ENCODE assay signal across 1 cellular context in the genomic region with DNA sequence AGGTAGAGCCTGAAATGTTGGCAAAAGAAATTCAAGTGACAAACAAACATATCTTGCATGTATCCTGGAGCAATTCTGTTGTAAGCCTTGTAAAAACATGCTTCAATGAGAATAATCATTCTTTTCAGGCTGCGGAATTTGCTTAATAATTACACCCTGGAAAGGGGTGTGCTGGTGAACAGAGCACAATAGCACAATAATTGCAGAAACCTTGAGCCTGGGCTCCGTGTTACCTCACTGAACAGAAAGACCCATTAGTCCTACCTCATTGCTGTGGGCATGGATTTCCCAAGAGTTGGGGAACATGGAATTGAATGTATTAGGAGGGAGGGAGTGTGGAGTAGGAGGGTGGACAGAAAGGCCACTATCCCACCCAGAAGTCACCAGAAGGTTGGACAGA.
TF ChIP-seq lines count a peak whose summit lies in the region.

No MANE protein-coding gene starts in this region.

TF ChIP-seq in GM23338, 12 proteins besides CTCF, POLR2A, EP300 and RAD21 (continued from another document):
- TF ChIP-seq, protein P1, sequence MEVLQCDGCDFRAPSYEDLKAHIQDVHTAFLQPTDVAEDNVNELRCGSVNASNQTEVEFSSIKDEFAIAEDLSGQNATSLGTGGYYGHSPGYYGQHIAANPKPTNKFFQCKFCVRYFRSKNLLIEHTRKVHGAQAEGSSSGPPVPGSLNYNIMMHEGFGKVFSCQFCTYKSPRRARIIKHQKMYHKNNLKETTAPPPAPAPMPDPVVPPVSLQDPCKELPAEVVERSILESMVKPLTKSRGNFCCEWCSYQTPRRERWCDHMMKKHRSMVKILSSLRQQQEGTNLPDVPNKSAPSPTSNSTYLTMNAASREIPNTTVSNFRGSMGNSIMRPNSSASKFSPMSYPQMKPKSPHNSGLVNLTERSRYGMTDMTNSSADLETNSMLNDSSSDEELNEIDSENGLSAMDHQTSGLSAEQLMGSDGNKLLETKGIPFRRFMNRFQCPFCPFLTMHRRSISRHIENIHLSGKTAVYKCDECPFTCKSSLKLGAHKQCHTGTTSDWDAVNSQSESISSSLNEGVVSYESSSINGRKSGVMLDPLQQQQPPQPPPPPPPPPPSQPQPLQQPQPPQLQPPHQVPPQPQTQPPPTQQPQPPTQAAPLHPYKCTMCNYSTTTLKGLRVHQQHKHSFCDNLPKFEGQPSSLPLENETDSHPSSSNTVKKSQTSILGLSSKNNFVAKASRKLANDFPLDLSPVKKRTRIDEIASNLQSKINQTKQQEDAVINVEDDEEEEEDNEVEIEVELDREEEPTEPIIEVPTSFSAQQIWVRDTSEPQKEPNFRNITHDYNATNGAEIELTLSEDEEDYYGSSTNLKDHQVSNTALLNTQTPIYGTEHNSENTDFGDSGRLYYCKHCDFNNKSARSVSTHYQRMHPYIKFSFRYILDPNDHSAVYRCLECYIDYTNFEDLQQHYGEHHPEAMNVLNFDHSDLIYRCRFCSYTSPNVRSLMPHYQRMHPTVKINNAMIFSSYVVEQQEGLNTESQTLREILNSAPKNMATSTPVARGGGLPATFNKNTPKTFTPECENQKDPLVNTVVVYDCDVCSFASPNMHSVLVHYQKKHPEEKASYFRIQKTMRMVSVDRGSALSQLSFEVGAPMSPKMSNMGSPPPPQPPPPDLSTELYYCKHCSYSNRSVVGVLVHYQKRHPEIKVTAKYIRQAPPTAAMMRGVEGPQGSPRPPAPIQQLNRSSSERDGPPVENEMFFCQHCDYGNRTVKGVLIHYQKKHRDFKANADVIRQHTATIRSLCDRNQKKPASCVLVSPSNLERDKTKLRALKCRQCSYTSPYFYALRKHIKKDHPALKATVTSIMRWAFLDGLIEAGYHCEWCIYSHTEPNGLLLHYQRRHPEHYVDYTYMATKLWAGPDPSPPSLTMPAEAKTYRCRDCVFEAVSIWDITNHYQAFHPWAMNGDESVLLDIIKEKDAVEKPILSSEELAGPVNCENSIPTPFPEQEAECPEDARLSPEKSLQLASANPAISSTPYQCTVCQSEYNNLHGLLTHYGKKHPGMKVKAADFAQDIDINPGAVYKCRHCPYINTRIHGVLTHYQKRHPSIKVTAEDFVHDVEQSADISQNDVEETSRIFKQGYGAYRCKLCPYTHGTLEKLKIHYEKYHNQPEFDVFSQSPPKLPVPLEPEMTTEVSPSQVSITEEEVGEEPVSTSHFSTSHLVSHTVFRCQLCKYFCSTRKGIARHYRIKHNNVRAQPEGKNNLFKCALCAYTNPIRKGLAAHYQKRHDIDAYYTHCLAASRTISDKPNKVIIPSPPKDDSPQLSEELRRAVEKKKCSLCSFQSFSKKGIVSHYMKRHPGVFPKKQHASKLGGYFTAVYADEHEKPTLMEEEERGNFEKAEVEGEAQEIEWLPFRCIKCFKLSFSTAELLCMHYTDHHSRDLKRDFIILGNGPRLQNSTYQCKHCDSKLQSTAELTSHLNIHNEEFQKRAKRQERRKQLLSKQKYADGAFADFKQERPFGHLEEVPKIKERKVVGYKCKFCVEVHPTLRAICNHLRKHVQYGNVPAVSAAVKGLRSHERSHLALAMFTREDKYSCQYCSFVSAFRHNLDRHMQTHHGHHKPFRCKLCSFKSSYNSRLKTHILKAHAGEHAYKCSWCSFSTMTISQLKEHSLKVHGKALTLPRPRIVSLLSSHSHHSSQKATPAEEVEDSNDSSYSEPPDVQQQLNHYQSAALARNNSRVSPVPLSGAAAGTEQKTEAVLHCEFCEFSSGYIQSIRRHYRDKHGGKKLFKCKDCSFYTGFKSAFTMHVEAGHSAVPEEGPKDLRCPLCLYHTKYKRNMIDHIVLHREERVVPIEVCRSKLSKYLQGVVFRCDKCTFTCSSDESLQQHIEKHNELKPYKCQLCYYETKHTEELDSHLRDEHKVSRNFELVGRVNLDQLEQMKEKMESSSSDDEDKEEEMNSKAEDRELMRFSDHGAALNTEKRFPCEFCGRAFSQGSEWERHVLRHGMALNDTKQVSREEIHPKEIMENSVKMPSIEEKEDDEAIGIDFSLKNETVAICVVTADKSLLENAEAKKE (CRISPR knock-in tag; IDR thresholded peaks at IDR 0.05), result no peak
- TF ChIP-seq, protein P2, sequence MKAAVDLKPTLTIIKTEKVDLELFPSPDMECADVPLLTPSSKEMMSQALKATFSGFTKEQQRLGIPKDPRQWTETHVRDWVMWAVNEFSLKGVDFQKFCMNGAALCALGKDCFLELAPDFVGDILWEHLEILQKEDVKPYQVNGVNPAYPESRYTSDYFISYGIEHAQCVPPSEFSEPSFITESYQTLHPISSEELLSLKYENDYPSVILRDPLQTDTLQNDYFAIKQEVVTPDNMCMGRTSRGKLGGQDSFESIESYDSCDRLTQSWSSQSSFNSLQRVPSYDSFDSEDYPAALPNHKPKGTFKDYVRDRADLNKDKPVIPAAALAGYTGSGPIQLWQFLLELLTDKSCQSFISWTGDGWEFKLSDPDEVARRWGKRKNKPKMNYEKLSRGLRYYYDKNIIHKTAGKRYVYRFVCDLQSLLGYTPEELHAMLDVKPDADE (IDR thresholded peaks at IDR 0.05), result no peak
- TF ChIP-seq NANOG (IDR thresholded peaks at IDR 0.05; ENCODE audit: borderline replicate concordance) (no peak), ZNF114 (CRISPR knock-in tag; IDR thresholded peaks at IDR 0.05) (no peak)
- TF ChIP-seq, protein P3, sequence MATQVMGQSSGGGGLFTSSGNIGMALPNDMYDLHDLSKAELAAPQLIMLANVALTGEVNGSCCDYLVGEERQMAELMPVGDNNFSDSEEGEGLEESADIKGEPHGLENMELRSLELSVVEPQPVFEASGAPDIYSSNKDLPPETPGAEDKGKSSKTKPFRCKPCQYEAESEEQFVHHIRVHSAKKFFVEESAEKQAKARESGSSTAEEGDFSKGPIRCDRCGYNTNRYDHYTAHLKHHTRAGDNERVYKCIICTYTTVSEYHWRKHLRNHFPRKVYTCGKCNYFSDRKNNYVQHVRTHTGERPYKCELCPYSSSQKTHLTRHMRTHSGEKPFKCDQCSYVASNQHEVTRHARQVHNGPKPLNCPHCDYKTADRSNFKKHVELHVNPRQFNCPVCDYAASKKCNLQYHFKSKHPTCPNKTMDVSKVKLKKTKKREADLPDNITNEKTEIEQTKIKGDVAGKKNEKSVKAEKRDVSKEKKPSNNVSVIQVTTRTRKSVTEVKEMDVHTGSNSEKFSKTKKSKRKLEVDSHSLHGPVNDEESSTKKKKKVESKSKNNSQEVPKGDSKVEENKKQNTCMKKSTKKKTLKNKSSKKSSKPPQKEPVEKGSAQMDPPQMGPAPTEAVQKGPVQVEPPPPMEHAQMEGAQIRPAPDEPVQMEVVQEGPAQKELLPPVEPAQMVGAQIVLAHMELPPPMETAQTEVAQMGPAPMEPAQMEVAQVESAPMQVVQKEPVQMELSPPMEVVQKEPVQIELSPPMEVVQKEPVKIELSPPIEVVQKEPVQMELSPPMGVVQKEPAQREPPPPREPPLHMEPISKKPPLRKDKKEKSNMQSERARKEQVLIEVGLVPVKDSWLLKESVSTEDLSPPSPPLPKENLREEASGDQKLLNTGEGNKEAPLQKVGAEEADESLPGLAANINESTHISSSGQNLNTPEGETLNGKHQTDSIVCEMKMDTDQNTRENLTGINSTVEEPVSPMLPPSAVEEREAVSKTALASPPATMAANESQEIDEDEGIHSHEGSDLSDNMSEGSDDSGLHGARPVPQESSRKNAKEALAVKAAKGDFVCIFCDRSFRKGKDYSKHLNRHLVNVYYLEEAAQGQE (IDR thresholded peaks at IDR 0.05; ENCODE audit: unreplicated experiment), result no peak
TF ChIP-seq in GM23338: peak in this region for 0.
